9 cellular contexts compared by ENCODE assay signal in genomic region chr17:43556292-43556691, GRCh38. TPM values are rescaled to one million over a fixed set of nuclear protein-coding genes. Genes with fewer than 3 reads are reported as not detected.
DNase-seq lines count a peak whose midpoint lies in the region; ATAC-seq and TF ChIP-seq lines count a peak whose summit lies in the region.
"Had no signal": no experiment of that assay in that cellular context is flagged by ENCODE, and none has a peak within 500 bp of the region (broad histone marks: within the 10 kb centered on the region; RNA-seq: fewer than 3 reads in every experiment).

No MANE protein-coding gene starts in this region.

- DNase-seq in BJ (ENCODE audit: low read depth) (peak; percentile 83), HPDE6-E6E7 (ENCODE audit: extremely low spot score) (peak; percentile 60), mesenchymal stem cell (peak; percentile 76), NCI-H345 (lab: John Stamatoyannopoulos, UW) (no peak)
- peak; percentile 49 for DNase-seq in activated CD8-positive, alpha-beta T cell treated with anti-CD3 and anti-CD28 coated beads for 36 hours
- no peak for DNase-seq in activated T-cell treated with anti-CD3 and anti-CD28 coated beads, Interleukin-2, amount 50 U/mL, for 24 hours
- no peak for DNase-seq in central memory CD4-positive, alpha-beta T cell
- DNase-seq: foreskin melanocyte had no signal

- H4K91ac ChIP-seq in mesenchymal stem cell (ENCODE audit: low read length), result no peak overlapping the region

- no peaks in the 10 kb centered on the region for H3K79me1 ChIP-seq in mesenchymal stem cell (replicated peaks; ENCODE audit: low read length, poor library complexity, severe bottlenecking)

- H3K4me3 Mint-ChIP-seq in activated CD8-positive, alpha-beta T cell treated with anti-CD3 and anti-CD28 coated beads for 36 hours, result no peak overlapping the region
- no peak overlapping the region for H3K4me3 Mint-ChIP-seq in activated T-cell treated with anti-CD3 and anti-CD28 coated beads, Interleukin-2, amount 50 U/mL, for 24 hours

- intact Hi-C loops in activated CD8-positive, alpha-beta T cell treated with anti-CD3 and anti-CD28 coated beads for 36 hours (cut with micrococcal nuclease), result no loop called here

- H3K18ac ChIP-seq in mesenchymal stem cell (ENCODE audit: low read depth in 1 of 2, low read length in 2 of 2), result peak overlapping the region in 1 of 2 experiments; percentile 73

- H3K36me3 Mint-ChIP-seq in activated CD8-positive, alpha-beta T cell treated with anti-CD3 and anti-CD28 coated beads for 36 hours (ENCODE audit: low read depth), result no peaks in the 10 kb centered on the region
- no peaks in the 10 kb centered on the region for H3K36me3 Mint-ChIP-seq in activated T-cell treated with anti-CD3 and anti-CD28 coated beads, Interleukin-2, amount 50 U/mL, for 24 hours (ENCODE audit: low read depth)

- POLR2A ChIA-PET in BJ (lab: Charles Lee), result interaction anchor here (0.7 kb wide), 1 partner anchor 35 kb away, joined by 3 read pairs; no protein-coding TSS in a partner anchor
- POLR2A ChIA-PET in activated CD8-positive, alpha-beta T cell treated with anti-CD3 and anti-CD28 coated beads for 36 hours (lab: Charles Lee), result interaction anchor here (0.9 to 1.3 kb wide), 2 partner anchors 9 to 109 kb away, joined by 3 read pairs; partner anchors contain the start of gene ETV4

- H3K27ac Mint-ChIP-seq in activated CD8-positive, alpha-beta T cell treated with anti-CD3 and anti-CD28 coated beads for 36 hours, result peak overlapping the region; percentile 18
- no peak overlapping the region for H3K27ac Mint-ChIP-seq in activated T-cell treated with anti-CD3 and anti-CD28 coated beads, Interleukin-2, amount 50 U/mL, for 24 hours

- H3K27me3 Mint-ChIP-seq in activated CD8-positive, alpha-beta T cell treated with anti-CD3 and anti-CD28 coated beads for 36 hours, result peaks cover 26% of the 10 kb centered on the region
- H3K27me3 Mint-ChIP-seq in activated T-cell treated with anti-CD3 and anti-CD28 coated beads, Interleukin-2, amount 50 U/mL, for 24 hours, result peaks cover 33% of the 10 kb centered on the region

- no peaks in the 10 kb centered on the region for H3K9me3 Mint-ChIP-seq in activated CD8-positive, alpha-beta T cell treated with anti-CD3 and anti-CD28 coated beads for 36 hours
- H3K9me3 Mint-ChIP-seq in activated T-cell treated with anti-CD3 and anti-CD28 coated beads, Interleukin-2, amount 50 U/mL, for 24 hours, result no peaks in the 10 kb centered on the region

- 41% methylated on average over 5 of the region's 5 CpGs for WGBS in mesenchymal stem cell

- H3K4me3 ChIP-seq in BJ (ENCODE audit: low read depth, low read length) (no peak overlapping the region), mesenchymal stem cell (ENCODE audit: insufficient read depth in 1 of 2, low read depth in 1 of 2, low read length in 2 of 2) (no peak overlapping the region)

- no peak overlapping the region for H3K27ac ChIP-seq in mesenchymal stem cell (ENCODE audit: low read length, poor library complexity, severe bottlenecking)

- peak overlapping the region in 1 of 2 experiments; percentile 39 for H2BK12ac ChIP-seq in mesenchymal stem cell (ENCODE audit: low read length in 2 of 2)

- no peaks in the 10 kb centered on the region for H3K9me3 ChIP-seq in mesenchymal stem cell (ENCODE audit: control insufficient read depth, low read length)

- H3K4me1 Mint-ChIP-seq in activated CD8-positive, alpha-beta T cell treated with anti-CD3 and anti-CD28 coated beads for 36 hours (ENCODE audit: low read depth), result peaks cover 10% of the 10 kb centered on the region
- peaks cover 5% of the 10 kb centered on the region for H3K4me1 Mint-ChIP-seq in activated T-cell treated with anti-CD3 and anti-CD28 coated beads, Interleukin-2, amount 50 U/mL, for 24 hours (ENCODE audit: low read depth)

- H2BK120ac ChIP-seq in mesenchymal stem cell (ENCODE audit: low read depth, low read length), result no peak overlapping the region

- no peak for TF ChIP-seq CTCF in BJ (IDR thresholded peaks at IDR 0.05; ENCODE audit: insufficient read depth, low read depth, low read length)
- TF ChIP-seq CTCF in activated CD8-positive, alpha-beta T cell treated with anti-CD3 and anti-CD28 coated beads for 36 hours (IDR thresholded peaks at IDR 0.05), result no peak

- no peak overlapping the region for H2BK15ac ChIP-seq in mesenchymal stem cell (ENCODE audit: low read depth, poor library complexity, severe bottlenecking)

- CTCF ChIA-PET in BJ (lab: Yijun Ruan, JAX), result interaction anchor here (0.8 to 2.9 kb wide), 5 partner anchors 9 to 117 kb away, joined by 4 to 10 read pairs (median 5); no protein-coding TSS in a partner anchor
- CTCF ChIA-PET in activated CD8-positive, alpha-beta T cell treated with anti-CD3 and anti-CD28 coated beads for 36 hours (lab: Charles Lee), result interaction anchor here (0.9 to 1.9 kb wide), 2 partner anchors 12 to 72 kb away, joined by 3 to 4 read pairs; partner anchors contain the start of gene DHX8

- H2BK5ac ChIP-seq in mesenchymal stem cell (ENCODE audit: low read depth, low read length, poor library complexity, severe bottlenecking), result no peak overlapping the region

- no peak overlapping the region for H3K4me2 ChIP-seq in mesenchymal stem cell (ENCODE audit: low read length, poor library complexity, severe bottlenecking)

- no peaks in the 10 kb centered on the region for H3K27me3 ChIP-seq in BJ (ENCODE audit: control insufficient read depth, insufficient read depth, low read length)
- H3K27me3 ChIP-seq in mesenchymal stem cell (ENCODE audit: control insufficient read depth in 1 of 2, insufficient read depth in 1 of 2, low read length in 2 of 2), result peaks cover 8 to 28% of the 10 kb centered on the region in 2 experiments

- peak; percentile 68 for ATAC-seq in activated CD8-positive, alpha-beta T cell treated with anti-CD3 and anti-CD28 coated beads for 36 hours
- ATAC-seq in GM21723 (IDR thresholded peaks at IDR 0.05; ENCODE audit: unreplicated experiment), result no peak

- H3K36me3 ChIP-seq in BJ (ENCODE audit: control insufficient read depth, insufficient read depth, low read length) (no peaks in the 10 kb centered on the region), mesenchymal stem cell (ENCODE audit: control insufficient read depth in 1 of 2, insufficient read depth in 2 of 2, low read depth in 1 of 2, low read length in 2 of 2) (no peaks in the 10 kb centered on the region)

- no peak overlapping the region for H2AFZ ChIP-seq in mesenchymal stem cell (ENCODE audit: low read depth, low read length)

- no peak overlapping the region for H3K4ac ChIP-seq in mesenchymal stem cell (ENCODE audit: low read depth in 1 of 2, low read length in 2 of 2)

- H3K23ac ChIP-seq in mesenchymal stem cell (ENCODE audit: low read length in 2 of 2), result no peak overlapping the region

- H3K14ac ChIP-seq in mesenchymal stem cell (ENCODE audit: low read length in 2 of 2), result no peak overlapping the region

- peaks cover 9% of the 10 kb centered on the region for H3K4me1 ChIP-seq in mesenchymal stem cell (ENCODE audit: control insufficient read depth, insufficient read depth, low read depth, low read length)

- no peak overlapping the region for H2AK5ac ChIP-seq in mesenchymal stem cell (ENCODE audit: low read length, severe bottlenecking)

- peak overlapping the region; percentile 63 for H4K8ac ChIP-seq in mesenchymal stem cell (ENCODE audit: low read length)

- H3K9ac ChIP-seq in mesenchymal stem cell (ENCODE audit: low read length), result peak overlapping the region; percentile 47

RNA-seq across cellular contexts. Expression of gene ETV4, which starts 10.2 kb away (rescaled TPM):
- 4.2 and 6.6 TPM in 2 replicates for polyA plus RNA-seq in BJ (2011; rRNA removed)
- polyA minus RNA-seq in BJ (2011; rRNA and poly(A)+ RNA removed), result 2.8 and 4.2 TPM in 2 replicates
- total RNA-seq in activated CD8-positive, alpha-beta T cell treated with anti-CD3 and anti-CD28 coated beads for 36 hours, result 1 to 10 TPM; 5.0 to 5.4 TPM
- polyA plus RNA-seq in mesenchymal stem cell (2013, experiment 1 of 2), result 25.3 TPM
- polyA plus RNA-seq in mesenchymal stem cell (2013, experiment 2 of 2), result 24.1 TPM

Comparison
In these comparisons a context has a peak if more than half of its experiments do, and no peak if none do; other contexts are left out.
1. DNase-seq: peak in BJ (single experiment), HPDE6-E6E7 (single experiment), activated CD8-positive, alpha-beta T cell treated with anti-CD3 and anti-CD28 coated beads for 36 hours (single experiment) and mesenchymal stem cell (single experiment); none in NCI-H345 (single experiment), activated T-cell treated with anti-CD3 and anti-CD28 coated beads, Interleukin-2, amount 50 U/mL, for 24 hours (single experiment) and central memory CD4-positive, alpha-beta T cell (single experiment).